Comparison of ENCODE assay signal across 24 cellular contexts in the genomic region with DNA sequence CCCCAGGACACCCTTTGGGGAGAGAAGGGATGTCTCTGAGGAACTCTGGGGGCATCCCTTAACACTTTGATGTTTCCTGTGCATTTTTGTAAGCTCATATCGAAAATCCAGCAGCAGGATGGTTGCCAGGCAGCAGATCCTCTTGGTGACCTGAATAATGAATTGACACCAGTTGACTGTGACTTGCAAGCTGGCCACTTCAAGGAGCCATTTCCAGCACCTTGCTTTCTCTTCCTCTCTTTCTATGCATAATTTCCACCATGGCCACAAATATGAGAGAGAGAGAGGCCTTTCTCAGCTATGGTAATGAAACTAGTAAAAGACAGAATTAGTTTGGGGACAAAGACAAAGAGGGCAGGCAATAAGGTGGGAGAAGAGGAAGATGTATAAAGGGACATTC.
DNase-seq lines count a peak whose midpoint lies in the region; ATAC-seq and TF ChIP-seq lines count a peak whose summit lies in the region.
"Had no signal": no experiment of that assay in that cellular context is flagged by ENCODE, and none has a peak within 500 bp of the region (broad histone marks: within the 10 kb centered on the region; RNA-seq: fewer than 3 reads in every experiment).

No MANE protein-coding gene starts in this region.

- no peak overlapping the region for H3K4me3 ChIP-seq in BLaER1 treated with 17β-estradiol and CSF1 and Interleukin-3, amounts not matched to agents 10 nM and 100 nM
- no peak overlapping the region for H3K4me3 ChIP-seq in MG63
- H3K4me3 ChIP-seq: PC-9, SK-N-MC had no signal

- peaks cover 0 to 21% (median 0%) of the 10 kb centered on the region in 11 experiments; a peak in 2 of 22 replicates for H3K36me3 ChIP-seq in BLaER1 treated with 17β-estradiol and CSF1 and Interleukin-3, amounts not matched to agents 10 nM and 100 nM
- no peaks in the 10 kb centered on the region for H3K36me3 ChIP-seq in MG63

- H4K20me1 ChIP-seq in BLaER1 treated with 17β-estradiol and CSF1 and Interleukin-3, amounts not matched to agents 10 nM and 100 nM = peaks cover 0 to 11% (median 0%) of the 10 kb centered on the region in 11 experiments; a peak in 1 of 22 replicates

- TF ChIP-seq CTCF in brain (conservative IDR thresholded peaks at IDR 0.05) = no peak

- peak; percentile 48 to 69 for ATAC-seq in stimulated activated naive B cell treated with anti-CD40 and anti-IgM and Interleukin-4, amounts not matched to agents 10 μg/mL and 1 μg/mL and 100 μg/mL, for 72 hours (replicated peaks)
- ATAC-seq in HG02759 (IDR thresholded peaks at IDR 0.05; ENCODE audit: unreplicated experiment) = no peak
- ATAC-seq: CD8-positive, alpha-beta T cell had no signal

- H3K4me3 Mint-ChIP-seq in brain = peak overlapping the region in 1 of 5 experiments; percentile 59
- no peak overlapping the region for H3K4me3 Mint-ChIP-seq in stimulated activated naive B cell treated with anti-CD40 and anti-IgM and Interleukin-4, amounts not matched to agents 10 μg/mL and 1 μg/mL and 100 μg/mL, for 72 hours
- H3K4me3 Mint-ChIP-seq: CD8-positive, alpha-beta T cell had no signal

- H3K4me2 ChIP-seq in BLaER1 treated with 17β-estradiol and CSF1 and Interleukin-3, amounts not matched to agents 10 nM and 100 nM = peak overlapping the region in 8 of 11 experiments; percentile 1 to 37 (median 27); a peak in 12 of 22 replicates
- H3K4me2 ChIP-seq: PC-9 had no signal

- peaks cover 18% of the 10 kb centered on the region for H3K36me3 Mint-ChIP-seq in brain
- peaks cover 5 to 7% of the 10 kb centered on the region in 2 donors for H3K36me3 Mint-ChIP-seq in stimulated activated naive B cell treated with anti-CD40 and anti-IgM and Interleukin-4, amounts not matched to agents 10 μg/mL and 1 μg/mL and 100 μg/mL, for 72 hours
- H3K36me3 Mint-ChIP-seq: CD8-positive, alpha-beta T cell had no signal

- H3K4me1 Mint-ChIP-seq in brain = peaks cover 78% of the 10 kb centered on the region
- H3K4me1 Mint-ChIP-seq in stimulated activated naive B cell treated with anti-CD40 and anti-IgM and Interleukin-4, amounts not matched to agents 10 μg/mL and 1 μg/mL and 100 μg/mL, for 72 hours = peaks cover 2 to 15% of the 10 kb centered on the region in 2 donors

- peaks cover 28% of the 10 kb centered on the region for H3K27me3 Mint-ChIP-seq in brain
- peaks cover 0 to 18% of the 10 kb centered on the region in 2 donors for H3K27me3 Mint-ChIP-seq in stimulated activated naive B cell treated with anti-CD40 and anti-IgM and Interleukin-4, amounts not matched to agents 10 μg/mL and 1 μg/mL and 100 μg/mL, for 72 hours

- H3K27ac Mint-ChIP-seq in brain = peak overlapping the region; percentile 9 to 90 (median 58)
- H3K27ac Mint-ChIP-seq in stimulated activated naive B cell treated with anti-CD40 and anti-IgM and Interleukin-4, amounts not matched to agents 10 μg/mL and 1 μg/mL and 100 μg/mL, for 72 hours = no peak overlapping the region
- H3K27ac Mint-ChIP-seq: CD8-positive, alpha-beta T cell had no signal

- H3K4me1 ChIP-seq in BLaER1 treated with 17β-estradiol and CSF1 and Interleukin-3, amounts not matched to agents 10 nM and 100 nM = peaks cover 0 to 62% (median 48%) of the 10 kb centered on the region in 10 experiments; a peak in 16 of 20 replicates

- peaks cover 0 to 7% (median 0%) of the 10 kb centered on the region in 11 experiments; a peak in 1 of 22 replicates for H3K9me3 ChIP-seq in BLaER1 treated with 17β-estradiol and CSF1 and Interleukin-3, amounts not matched to agents 10 nM and 100 nM (replicated peaks in 1 of 11)
- H3K9me3 ChIP-seq in MG63 = no peaks in the 10 kb centered on the region

- no peaks in the 10 kb centered on the region for H3K9me3 Mint-ChIP-seq in brain
- H3K9me3 Mint-ChIP-seq in stimulated activated naive B cell treated with anti-CD40 and anti-IgM and Interleukin-4, amounts not matched to agents 10 μg/mL and 1 μg/mL and 100 μg/mL, for 72 hours = peaks cover 0 to 1% of the 10 kb centered on the region in 2 donors
- H3K9me3 Mint-ChIP-seq: CD8-positive, alpha-beta T cell had no signal

- no peak overlapping the region for H3K9ac ChIP-seq in BLaER1 treated with 17β-estradiol and CSF1 and Interleukin-3, amounts not matched to agents 10 nM and 100 nM

- DNase-seq in DMS79 (lab: John Stamatoyannopoulos, UW) (peak; percentile 9), dermis blood vessel endothelial cell (no peak), MG63 (no peak)
- no peak for DNase-seq in stimulated activated naive B cell treated with anti-CD40 and anti-IgM and Interleukin-4, amounts not matched to agents 10 μg/mL and 1 μg/mL and 100 μg/mL, for 72 hours
- DNase-seq: C1 segment of cervical spinal cord; CD8-positive, alpha-beta T cell; EL; GF-D8; H7; Kasumi-1; NCI-H1048; NCI-H1417 treated with DMSO at 0.1 percent for 48 hours; NCI-H187; NCI-H2107; NCI-H446; NCI-H526; PC-9; RPMI8226; SHP77 treated with DMSO at 0.1 percent for 48 hours; SW 1271 had no signal

- H3K27ac ChIP-seq in BLaER1 treated with 17β-estradiol and CSF1 and Interleukin-3, amounts not matched to agents 10 nM and 100 nM = no peak overlapping the region
- H3K27ac ChIP-seq: PC-9, SK-N-MC had no signal

- no peaks in the 10 kb centered on the region for H3K27me3 ChIP-seq in BLaER1 treated with 17β-estradiol and CSF1 and Interleukin-3, amounts not matched to agents 10 nM and 100 nM
- no peaks in the 10 kb centered on the region for H3K27me3 ChIP-seq in MG63
